21 cellular contexts compared by ENCODE assay signal in genomic region chr20:64189986-64190385, GRCh38. TPM values are rescaled to one million over a fixed set of nuclear protein-coding genes. Genes with fewer than 3 reads are reported as not detected.
"Had no signal": no experiment of that assay in that cellular context is flagged by ENCODE, and none has a peak within 500 bp of the region (broad histone marks: within the 10 kb centered on the region; RNA-seq: fewer than 3 reads in every experiment).

No MANE protein-coding gene starts in this region.

- H3K36me3 ChIP-seq: cardiac muscle cell, gastroesophageal sphincter, stomach, upper lobe of left lung had no signal

- ATAC-seq: activated CD8-positive, alpha-beta memory T cell treated with anti-CD3 and anti-CD28 coated beads, Interleukin-2, amount 10 ng/mL, durations not matched to agents 7 days and 5 days; esophagus mucosa; gastroesophageal sphincter; sciatic nerve had no signal

- H3K27ac ChIP-seq: cardiac muscle cell, gastroesophageal sphincter, stomach, testis, upper lobe of left lung had no signal

- H3K4me1 ChIP-seq: gastroesophageal sphincter, stomach, testis, upper lobe of left lung had no signal

- H3K9me3 ChIP-seq: gastroesophageal sphincter, testis, upper lobe of left lung had no signal

- H3K27me3 ChIP-seq: cardiac muscle cell, testis, upper lobe of left lung had no signal

- FAIRE-seq: keratinocyte had no signal

- DNase-seq: activated CD4-positive, alpha-beta T cell treated with anti-CD3 and anti-CD28 coated beads for 1 hour; activated CD8-positive, alpha-beta memory T cell treated with anti-CD3 and anti-CD28 coated beads, Interleukin-2, amount 10 ng/mL, durations not matched to agents 7 days and 5 days; amniotic stem cell; effector CD8-positive, alpha-beta T cell; midbrain; nephron progenitor cell; stimulated activated CD4-positive, alpha-beta T cell treated with anti-CD3 and anti-CD28 coated beads, Interleukin-4, amount 100 ng/mL, for 1 hour; stomach; SW 1271; T-helper 2 cell; testis; upper lobe of left lung had no signal

- H3K4me3 ChIP-seq: cardiac muscle cell, gastroesophageal sphincter, smooth muscle cell, stomach, testis, upper lobe of left lung had no signal

RNA-seq across cellular contexts. Expression of gene MYT1, which starts 25.7 kb away (rescaled TPM):
- total RNA-seq: activated CD8-positive, alpha-beta memory T cell treated with anti-CD3 and anti-CD28 coated beads, Interleukin-2, amount 10 ng/mL, durations not matched to agents 7 days and 5 days; chondrocyte; esophagus mucosa; left lobe of liver; osteocyte; sciatic nerve had no signal
- polyA plus RNA-seq: keratinocyte, smooth muscle cell had no signal
